In genomic region chr13:37656247-37656940, GRCh38 we compare ENCODE assay signal across 10 cellular contexts. TPM values are rescaled to one million over a fixed set of nuclear protein-coding genes. Genes with fewer than 3 reads are reported as not detected.
DNase-seq lines count a peak whose midpoint lies in the region; ATAC-seq and TF ChIP-seq lines count a peak whose summit lies in the region.
"Had no signal": no experiment of that assay in that cellular context is flagged by ENCODE, and none has a peak within 500 bp of the region (broad histone marks: within the 10 kb centered on the region; RNA-seq: fewer than 3 reads in every experiment).

No MANE protein-coding gene starts in this region.

- H3K27me3 Mint-ChIP-seq in MCF 10A (ENCODE audit: insufficient read depth, unreplicated experiment), result no peaks in the 10 kb centered on the region
- H3K27me3 Mint-ChIP-seq in activated CD4-positive, alpha-beta T cell treated with anti-CD3 and anti-CD28 coated beads, Interleukin-2, amount 10 ng/mL, durations not matched to agents 24 days and 14 days, result no peaks in the 10 kb centered on the region

- H3K9me3 Mint-ChIP-seq in MCF 10A (ENCODE audit: unreplicated experiment), result no peaks in the 10 kb centered on the region
- no peaks in the 10 kb centered on the region for H3K9me3 Mint-ChIP-seq in activated CD4-positive, alpha-beta T cell treated with anti-CD3 and anti-CD28 coated beads, Interleukin-2, amount 10 ng/mL, durations not matched to agents 24 days and 14 days

- H3K27ac ChIP-seq in breast epithelium (no peak overlapping the region), hepatocyte (no peak overlapping the region), right cardiac atrium (ENCODE audit: low read length) (no peak overlapping the region)
- H3K27ac ChIP-seq: right lobe of liver had no signal

- peaks cover 6% of the 10 kb centered on the region for H3K4me1 Mint-ChIP-seq in MCF 10A (ENCODE audit: insufficient read depth, unreplicated experiment)
- H3K4me1 Mint-ChIP-seq in activated CD4-positive, alpha-beta T cell treated with anti-CD3 and anti-CD28 coated beads, Interleukin-2, amount 10 ng/mL, durations not matched to agents 24 days and 14 days, result no peaks in the 10 kb centered on the region

- H3K9me3 ChIP-seq in breast epithelium, result no peaks in the 10 kb centered on the region
- H3K9me3 ChIP-seq in hepatocyte (ENCODE audit: low read depth), result no peaks in the 10 kb centered on the region
- H3K9me3 ChIP-seq in right cardiac atrium (ENCODE audit: control insufficient read depth, low read length), result no peaks in the 10 kb centered on the region
- H3K9me3 ChIP-seq: right lobe of liver had no signal

- BruUV-seq in MCF 10A (replicated peaks; lab: Mats Ljungman, UMichigan), result no TSS peak

- no peak overlapping the region for H3K4me3 ChIP-seq in breast epithelium
- H3K4me3 ChIP-seq in astrocyte of the cerebellum (ENCODE audit: low read depth, low read length), result no peak overlapping the region
- H3K4me3 ChIP-seq in hepatocyte, result no peak overlapping the region
- H3K4me3 ChIP-seq in right cardiac atrium (ENCODE audit: low read length), result no peak overlapping the region
- H3K4me3 ChIP-seq: right lobe of liver had no signal

- in situ Hi-C loops in astrocyte of the cerebellum (cut with HindIII; ENCODE audit: low sequenced_read_pairs), result no loop called here

- H3K27me3 ChIP-seq in breast epithelium (no peaks in the 10 kb centered on the region), hepatocyte (no peaks in the 10 kb centered on the region), right cardiac atrium (ENCODE audit: control insufficient read depth, insufficient read depth) (no peaks in the 10 kb centered on the region)
- H3K27me3 ChIP-seq: right lobe of liver had no signal

- H3K9me2 ChIP-seq in hepatocyte (replicated peaks; ENCODE audit: insufficient read depth), result no peaks in the 10 kb centered on the region

- CTCF ChIA-PET in MCF 10A (lab: Yijun Ruan, JAX), result interaction anchor here (0.6 to 1.0 kb wide), 2 partner anchors 329 to 925 kb away, joined by 4 read pairs; no protein-coding TSS in a partner anchor

- 79% methylated on average over 7 of the region's 7 CpGs for whole genome bisulfite sequencing in hepatocyte (ENCODE audit: low lambda C conversion rate, missing lambda C conversion rate)
- 78% methylated on average over 7 of the region's 7 CpGs for whole genome bisulfite sequencing in right cardiac atrium

- H3K36me3 Mint-ChIP-seq in MCF 10A (ENCODE audit: insufficient read depth, unreplicated experiment), result no peaks in the 10 kb centered on the region
- no peaks in the 10 kb centered on the region for H3K36me3 Mint-ChIP-seq in activated CD4-positive, alpha-beta T cell treated with anti-CD3 and anti-CD28 coated beads, Interleukin-2, amount 10 ng/mL, durations not matched to agents 24 days and 14 days (ENCODE audit: low read depth)

- no peak overlapping the region for H3K4me3 Mint-ChIP-seq in MCF 10A (ENCODE audit: unreplicated experiment)
- no peak overlapping the region for H3K4me3 Mint-ChIP-seq in activated CD4-positive, alpha-beta T cell treated with anti-CD3 and anti-CD28 coated beads, Interleukin-2, amount 10 ng/mL, durations not matched to agents 24 days and 14 days

- POLR2A ChIA-PET in MCF 10A (lab: Yijun Ruan, JAX), result interaction anchor here (0.5 to 1.4 kb wide), 4 partner anchors 45 to 1438 kb away, joined by 3 to 7 read pairs (median 3); partner anchors contain the start of gene POSTN

- H3K4me1 ChIP-seq in breast epithelium (no peaks in the 10 kb centered on the region), hepatocyte (ENCODE audit: insufficient read depth) (no peaks in the 10 kb centered on the region), right cardiac atrium (ENCODE audit: control insufficient read depth, insufficient read depth, low read length) (no peaks in the 10 kb centered on the region)
- H3K4me1 ChIP-seq: right lobe of liver had no signal

- no peak overlapping the region for H3K27ac Mint-ChIP-seq in MCF 10A (ENCODE audit: low read depth, unreplicated experiment)
- H3K27ac Mint-ChIP-seq in activated CD4-positive, alpha-beta T cell treated with anti-CD3 and anti-CD28 coated beads, Interleukin-2, amount 10 ng/mL, durations not matched to agents 24 days and 14 days, result no peak overlapping the region

- ATAC-seq in right cardiac atrium, result no peak
- ATAC-seq: right lobe of liver had no signal

- TF ChIP-seq POLR2A in breast epithelium (IDR thresholded peaks at IDR 0.05), result no peak

- H3K36me3 ChIP-seq in breast epithelium, result no peaks in the 10 kb centered on the region
- no peaks in the 10 kb centered on the region for H3K36me3 ChIP-seq in hepatocyte (replicated peaks; ENCODE audit: insufficient read depth, low read depth)
- H3K36me3 ChIP-seq: right lobe of liver had no signal

- TF ChIP-seq CTCF in MCF 10A (IDR thresholded peaks at IDR 0.05; ENCODE audit: unreplicated experiment) (no peak), breast epithelium (IDR thresholded peaks at IDR 0.05) (no peak), astrocyte of the cerebellum (IDR thresholded peaks at IDR 0.05; ENCODE audit: low read depth, low read length, missing control alignments) (no peak), hepatocyte (IDR thresholded peaks at IDR 0.05; ENCODE audit: poor library complexity) (no peak)

- peak; percentile 83 for DNase-seq in MCF 10A (ENCODE audit: unreplicated experiment)
- DNase-seq in breast epithelium (ENCODE audit: low spot score in 2 of 2), result no peak
- peak; percentile 38 for DNase-seq in astrocyte of the cerebellum (ENCODE audit: low read depth)
- DNase-seq in hepatocyte (ENCODE audit: low spot score), result peak; percentile 40
- no peak for DNase-seq in activated CD4-positive, alpha-beta T cell treated with anti-CD3 and anti-CD28 coated beads, Interleukin-2, amount 10 ng/mL, durations not matched to agents 24 days and 14 days
- no peak for DNase-seq in hippocampal formation (lab: John Stamatoyannopoulos, UW)
- no peak for DNase-seq in right cardiac atrium
- DNase-seq in NCI-H1694 (lab: John Stamatoyannopoulos, UW), result no peak
- DNase-seq: NCI-H1930, right lobe of liver had no signal

- H2AFZ ChIP-seq in hepatocyte, result no peak overlapping the region

- no peak overlapping the region for H3K4me2 ChIP-seq in hepatocyte

- intact Hi-C loops in MCF 10A (cut with micrococcal nuclease) (no loop called here), breast epithelium (cut with DNase I; ENCODE audit: low total_unique reads) (no loop called here), right cardiac atrium (cut with DNase I) (no loop called here)
- intact Hi-C loops in activated CD4-positive, alpha-beta T cell treated with anti-CD3 and anti-CD28 coated beads, Interleukin-2, amount 10 ng/mL, durations not matched to agents 24 days and 14 days (cut with micrococcal nuclease), result no loop called here

- H4K20me1 ChIP-seq in hepatocyte (ENCODE audit: insufficient read depth, poor library complexity, severe bottlenecking), result no peaks in the 10 kb centered on the region

- H3K79me2 ChIP-seq in hepatocyte, result no peaks in the 10 kb centered on the region

RNA-seq across cellular contexts. Expression of gene POSTN, which starts 57.8 kb away (rescaled TPM):
- total RNA-seq in MCF 10A (2022) (44.0 and 73.0 TPM in 2 replicates), breast epithelium (10 to 100 TPM; 20.1 to 30.8 (median 27.8) TPM), hepatocyte (178 and 233 TPM in 2 replicates), right cardiac atrium (100 to 1,000 TPM in 3 of 4 donors, 10 to 100 TPM in 1; 65.3 to 191 (median 140) TPM)
- polyA plus RNA-seq in hepatocyte (179 and 226 TPM in 2 replicates), right cardiac atrium (68.6 TPM)
- not detected in 2 replicates for total RNA-seq in activated CD4-positive, alpha-beta T cell treated with anti-CD3 and anti-CD28 coated beads, Interleukin-2, amount 10 ng/mL, durations not matched to agents 24 days and 14 days

Comparison
In these comparisons a context has a peak if more than half of its experiments do, and no peak if none do; other contexts are left out.
1. DNase-seq: peak in MCF 10A (single experiment), astrocyte of the cerebellum (single experiment) and hepatocyte (single experiment); none in breast epithelium (0 of 2), activated CD4-positive, alpha-beta T cell treated with anti-CD3 and anti-CD28 coated beads, Interleukin-2, amount 10 ng/mL, durations not matched to agents 24 days and 14 days (single experiment), hippocampal formation (0 of 2), right cardiac atrium (0 of 3) and NCI-H1694 (single experiment).
2. RNA of gene POSTN, which starts 57.8 kb away (total RNA-seq): 178 to 233 TPM in hepatocyte, 65.3 to 191 TPM in right cardiac atrium, 44.0 to 73.0 TPM in MCF 10A and 20.1 to 30.8 TPM in breast epithelium; not detected in activated CD4-positive, alpha-beta T cell treated with anti-CD3 and anti-CD28 coated beads, Interleukin-2, amount 10 ng/mL, durations not matched to agents 24 days and 14 days; every median in the first group is over 10 times any median in the second.